ENCODE assay signal across 5 cellular contexts in genomic region chr6:124799638-124800037, GRCh38.
TF ChIP-seq lines count a peak whose summit lies in the region.

No MANE protein-coding gene starts in this region.

TF ChIP-seq in SK-N-SH, 30 proteins besides CTCF, POLR2A, EP300 and RAD21 (continues in another document):
- no peak for TF ChIP-seq REST (IDR thresholded peaks at IDR 0.05; ENCODE audit: low read depth, low read length)
- no peak for TF ChIP-seq JUND (IDR thresholded peaks at IDR 0.05)
- no peak for TF ChIP-seq POLR2AphosphoS5 (IDR thresholded peaks at IDR 0.05; ENCODE audit: low read depth, low read length)
- no peak for TF ChIP-seq MXI1 (IDR thresholded peaks at IDR 0.05; ENCODE audit: low read depth, low read length)
- no peak for TF ChIP-seq USF2 (IDR thresholded peaks at IDR 0.05; ENCODE audit: borderline replicate concordance, low read depth, low read length)

TF ChIP-seq in SK-N-SH treated with all-trans-retinoic acid at 6 μM for 48 hours, 23 proteins besides CTCF, POLR2A, EP300 and RAD21 (continues in another document):
- TF ChIP-seq, protein P1, sequence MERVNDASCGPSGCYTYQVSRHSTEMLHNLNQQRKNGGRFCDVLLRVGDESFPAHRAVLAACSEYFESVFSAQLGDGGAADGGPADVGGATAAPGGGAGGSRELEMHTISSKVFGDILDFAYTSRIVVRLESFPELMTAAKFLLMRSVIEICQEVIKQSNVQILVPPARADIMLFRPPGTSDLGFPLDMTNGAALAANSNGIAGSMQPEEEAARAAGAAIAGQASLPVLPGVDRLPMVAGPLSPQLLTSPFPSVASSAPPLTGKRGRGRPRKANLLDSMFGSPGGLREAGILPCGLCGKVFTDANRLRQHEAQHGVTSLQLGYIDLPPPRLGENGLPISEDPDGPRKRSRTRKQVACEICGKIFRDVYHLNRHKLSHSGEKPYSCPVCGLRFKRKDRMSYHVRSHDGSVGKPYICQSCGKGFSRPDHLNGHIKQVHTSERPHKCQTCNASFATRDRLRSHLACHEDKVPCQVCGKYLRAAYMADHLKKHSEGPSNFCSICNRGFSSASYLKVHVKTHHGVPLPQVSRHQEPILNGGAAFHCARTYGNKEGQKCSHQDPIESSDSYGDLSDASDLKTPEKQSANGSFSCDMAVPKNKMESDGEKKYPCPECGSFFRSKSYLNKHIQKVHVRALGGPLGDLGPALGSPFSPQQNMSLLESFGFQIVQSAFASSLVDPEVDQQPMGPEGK (CRISPR knock-in tag; IDR thresholded peaks at IDR 0.05; ENCODE audit: borderline replicate concordance) = no peak
- TF ChIP-seq CSRNP3 (CRISPR knock-in tag; IDR thresholded peaks at IDR 0.05) (no peak), ARNTL (CRISPR knock-in tag; IDR thresholded peaks at IDR 0.05; ENCODE audit: borderline replicate concordance, low read depth) (no peak), ZFP30 (CRISPR knock-in tag; IDR thresholded peaks at IDR 0.05) (no peak), RARB (CRISPR knock-in tag; IDR thresholded peaks at IDR 0.05) (no peak), ZNF8 (CRISPR knock-in tag; IDR thresholded peaks at IDR 0.05) (no peak), CREB5 (CRISPR knock-in tag; IDR thresholded peaks at IDR 0.05; ENCODE audit: low read depth) (no peak), ZNF70 (CRISPR knock-in tag; IDR thresholded peaks at IDR 0.05) (no peak), ZFP3 (CRISPR knock-in tag; IDR thresholded peaks at IDR 0.05) (no peak)

TF ChIP-seq in A549, 52 proteins besides CTCF, POLR2A, EP300 and RAD21:
- peak; percentile 48 for TF ChIP-seq MAFK (IDR thresholded peaks at IDR 0.05; ENCODE audit: partially characterized antibody)
- no peak for TF ChIP-seq CBX8 (IDR thresholded peaks at IDR 0.05)
- no peak for TF ChIP-seq JUN (IDR thresholded peaks at IDR 0.05)
- no peak for TF ChIP-seq CHD2 (IDR thresholded peaks at IDR 0.05; ENCODE audit: low read length, partially characterized antibody)
- TF ChIP-seq NPAS2 (CRISPR knock-in tag; IDR thresholded peaks at IDR 0.05; ENCODE audit: borderline replicate concordance) = no peak
- TF ChIP-seq FOXS1 (CRISPR knock-in tag; IDR thresholded peaks at IDR 0.05) = no peak

TF ChIP-seq in IMR-90, 13 proteins besides CTCF, POLR2A, EP300 and RAD21:
- TF ChIP-seq RCOR1 (IDR thresholded peaks at IDR 0.05; ENCODE audit: insufficient replicate concordance, low read length) (no peak), CHD1 (IDR thresholded peaks at IDR 0.05; ENCODE audit: low read depth, low read length) (no peak), MAZ (IDR thresholded peaks at IDR 0.05; ENCODE audit: borderline replicate concordance, low read depth, low read length) (no peak), USF2 (IDR thresholded peaks at IDR 0.05; ENCODE audit: low read depth, low read length) (no peak), MAFK (IDR thresholded peaks at IDR 0.05; ENCODE audit: low read depth, low read length) (peak; percentile 75)

TF ChIP-seq in K562, 482 proteins besides CTCF, POLR2A, EP300 and RAD21:
- no peak for TF ChIP-seq JUND (IDR thresholded peaks at IDR 0.05; ENCODE audit: borderline replicate concordance, low read depth, low read length)
- no peak for TF ChIP-seq JUND (tag; IDR thresholded peaks at IDR 0.05; ENCODE audit: borderline replicate concordance, low read depth, low read length)
- TF ChIP-seq ZNF695 (CRISPR knock-in tag; IDR thresholded peaks at IDR 0.05) = no peak
- TF ChIP-seq, protein P2, sequence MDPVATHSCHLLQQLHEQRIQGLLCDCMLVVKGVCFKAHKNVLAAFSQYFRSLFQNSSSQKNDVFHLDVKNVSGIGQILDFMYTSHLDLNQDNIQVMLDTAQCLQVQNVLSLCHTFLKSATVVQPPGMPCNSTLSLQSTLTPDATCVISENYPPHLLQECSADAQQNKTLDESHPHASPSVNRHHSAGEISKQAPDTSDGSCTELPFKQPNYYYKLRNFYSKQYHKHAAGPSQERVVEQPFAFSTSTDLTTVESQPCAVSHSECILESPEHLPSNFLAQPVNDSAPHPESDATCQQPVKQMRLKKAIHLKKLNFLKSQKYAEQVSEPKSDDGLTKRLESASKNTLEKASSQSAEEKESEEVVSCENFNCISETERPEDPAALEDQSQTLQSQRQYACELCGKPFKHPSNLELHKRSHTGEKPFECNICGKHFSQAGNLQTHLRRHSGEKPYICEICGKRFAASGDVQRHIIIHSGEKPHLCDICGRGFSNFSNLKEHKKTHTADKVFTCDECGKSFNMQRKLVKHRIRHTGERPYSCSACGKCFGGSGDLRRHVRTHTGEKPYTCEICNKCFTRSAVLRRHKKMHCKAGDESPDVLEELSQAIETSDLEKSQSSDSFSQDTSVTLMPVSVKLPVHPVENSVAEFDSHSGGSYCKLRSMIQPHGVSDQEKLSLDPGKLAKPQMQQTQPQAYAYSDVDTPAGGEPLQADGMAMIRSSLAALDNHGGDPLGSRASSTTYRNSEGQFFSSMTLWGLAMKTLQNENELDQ (CRISPR knock-in tag; IDR thresholded peaks at IDR 0.05; ENCODE audit: borderline replicate concordance) = no peak
- TF ChIP-seq ZNF75A (CRISPR knock-in tag; IDR thresholded peaks at IDR 0.05) = no peak
- TF ChIP-seq ZNF274 (IDR thresholded peaks at IDR 0.05; ENCODE audit: borderline replicate concordance, low read depth, low read length) = no peak
- TF ChIP-seq MTA3 (IDR thresholded peaks at IDR 0.05; ENCODE audit: borderline replicate concordance) = no peak
- TF ChIP-seq MAFF (IDR thresholded peaks at IDR 0.05; ENCODE audit: low read length) = peak; percentile 21; the same call in 1 of the 2 replicates
- TF ChIP-seq PRMT5 (CRISPR knock-in tag; IDR thresholded peaks at IDR 0.05) = no peak
- peak; percentile 62 for TF ChIP-seq ZNF316 (IDR thresholded peaks at IDR 0.05)
- no peak for TF ChIP-seq ZNF165 (CRISPR knock-in tag; IDR thresholded peaks at IDR 0.05; ENCODE audit: borderline replicate concordance)
- TF ChIP-seq ZNF217 (CRISPR knock-in tag; IDR thresholded peaks at IDR 0.05) = no peak
- TF ChIP-seq, protein P3, sequence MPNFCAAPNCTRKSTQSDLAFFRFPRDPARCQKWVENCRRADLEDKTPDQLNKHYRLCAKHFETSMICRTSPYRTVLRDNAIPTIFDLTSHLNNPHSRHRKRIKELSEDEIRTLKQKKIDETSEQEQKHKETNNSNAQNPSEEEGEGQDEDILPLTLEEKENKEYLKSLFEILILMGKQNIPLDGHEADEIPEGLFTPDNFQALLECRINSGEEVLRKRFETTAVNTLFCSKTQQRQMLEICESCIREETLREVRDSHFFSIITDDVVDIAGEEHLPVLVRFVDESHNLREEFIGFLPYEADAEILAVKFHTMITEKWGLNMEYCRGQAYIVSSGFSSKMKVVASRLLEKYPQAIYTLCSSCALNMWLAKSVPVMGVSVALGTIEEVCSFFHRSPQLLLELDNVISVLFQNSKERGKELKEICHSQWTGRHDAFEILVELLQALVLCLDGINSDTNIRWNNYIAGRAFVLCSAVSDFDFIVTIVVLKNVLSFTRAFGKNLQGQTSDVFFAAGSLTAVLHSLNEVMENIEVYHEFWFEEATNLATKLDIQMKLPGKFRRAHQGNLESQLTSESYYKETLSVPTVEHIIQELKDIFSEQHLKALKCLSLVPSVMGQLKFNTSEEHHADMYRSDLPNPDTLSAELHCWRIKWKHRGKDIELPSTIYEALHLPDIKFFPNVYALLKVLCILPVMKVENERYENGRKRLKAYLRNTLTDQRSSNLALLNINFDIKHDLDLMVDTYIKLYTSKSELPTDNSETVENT (CRISPR knock-in tag; IDR thresholded peaks at IDR 0.05) = no peak
- no peak for TF ChIP-seq TCF7L2 (IDR thresholded peaks at IDR 0.05; ENCODE audit: low read depth, low read length)
- TF ChIP-seq ZFP30 (CRISPR knock-in tag; IDR thresholded peaks at IDR 0.05; ENCODE audit: borderline replicate concordance) = no peak
